1 cellular context compared by ENCODE assay signal in the genomic region with DNA sequence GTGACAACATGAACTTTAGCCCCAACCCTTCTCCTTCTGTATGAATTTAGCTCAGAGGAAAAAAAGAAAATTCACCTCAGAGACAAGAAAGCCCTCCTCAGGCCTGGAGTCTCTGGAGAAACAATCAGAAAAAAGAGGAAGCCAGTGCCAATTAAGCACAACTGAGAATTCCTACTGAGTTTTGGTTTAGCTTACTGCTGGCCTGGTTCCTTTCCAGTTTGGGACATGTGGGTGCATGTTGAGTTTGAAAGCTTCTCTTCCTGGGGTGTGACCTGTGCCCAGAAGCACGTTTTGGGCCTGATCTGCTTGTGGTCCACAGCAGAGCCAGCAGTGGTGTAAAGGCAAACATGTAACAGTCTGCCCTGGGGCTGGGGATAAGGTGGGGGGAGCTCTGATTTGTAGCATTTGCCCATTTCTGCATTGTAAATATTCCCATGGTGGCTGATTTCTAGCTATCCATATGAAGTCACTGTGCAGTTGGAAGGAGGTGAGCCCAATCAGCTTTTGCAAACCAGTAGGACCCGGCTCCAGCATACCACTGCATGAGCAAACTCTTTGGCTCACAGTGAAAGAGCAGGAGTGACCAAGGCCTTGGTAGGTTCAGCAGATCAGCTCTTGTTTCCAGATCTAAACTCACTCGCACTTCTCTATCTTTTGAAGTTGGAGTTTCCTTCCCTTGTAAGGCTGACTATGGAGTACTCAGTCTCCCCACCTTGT.
TF ChIP-seq lines count a peak whose summit lies in the region.

No MANE protein-coding gene starts in this region.

TF ChIP-seq in SK-N-SH, 30 proteins besides CTCF, POLR2A, EP300 and RAD21 (continued from another document):
- TF ChIP-seq, protein P1, sequence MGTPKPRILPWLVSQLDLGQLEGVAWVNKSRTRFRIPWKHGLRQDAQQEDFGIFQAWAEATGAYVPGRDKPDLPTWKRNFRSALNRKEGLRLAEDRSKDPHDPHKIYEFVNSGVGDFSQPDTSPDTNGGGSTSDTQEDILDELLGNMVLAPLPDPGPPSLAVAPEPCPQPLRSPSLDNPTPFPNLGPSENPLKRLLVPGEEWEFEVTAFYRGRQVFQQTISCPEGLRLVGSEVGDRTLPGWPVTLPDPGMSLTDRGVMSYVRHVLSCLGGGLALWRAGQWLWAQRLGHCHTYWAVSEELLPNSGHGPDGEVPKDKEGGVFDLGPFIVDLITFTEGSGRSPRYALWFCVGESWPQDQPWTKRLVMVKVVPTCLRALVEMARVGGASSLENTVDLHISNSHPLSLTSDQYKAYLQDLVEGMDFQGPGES (IDR thresholded peaks at IDR 0.05; ENCODE audit: low read depth, low read length) = no peak
- TF ChIP-seq, protein P2, sequence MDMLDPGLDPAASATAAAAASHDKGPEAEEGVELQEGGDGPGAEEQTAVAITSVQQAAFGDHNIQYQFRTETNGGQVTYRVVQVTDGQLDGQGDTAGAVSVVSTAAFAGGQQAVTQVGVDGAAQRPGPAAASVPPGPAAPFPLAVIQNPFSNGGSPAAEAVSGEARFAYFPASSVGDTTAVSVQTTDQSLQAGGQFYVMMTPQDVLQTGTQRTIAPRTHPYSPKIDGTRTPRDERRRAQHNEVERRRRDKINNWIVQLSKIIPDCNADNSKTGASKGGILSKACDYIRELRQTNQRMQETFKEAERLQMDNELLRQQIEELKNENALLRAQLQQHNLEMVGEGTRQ (IDR thresholded peaks at IDR 0.05; ENCODE audit: borderline replicate concordance, low read depth, low read length) = no peak
- TF ChIP-seq MEF2A (IDR thresholded peaks at IDR 0.05; ENCODE audit: borderline replicate concordance, low read depth) = no peak
